Comparison of ENCODE assay signal across 16 cellular contexts in genomic region chr18:21597616-21598015, GRCh38. TPM values are rescaled to one million over a fixed set of nuclear protein-coding genes. Genes with fewer than 3 reads are reported as not detected.
DNase-seq lines count a peak whose midpoint lies in the region; ATAC-seq, FAIRE-seq and TF ChIP-seq lines count a peak whose summit lies in the region.
"Had no signal": no experiment of that assay in that cellular context is flagged by ENCODE, and none has a peak within 500 bp of the region (broad histone marks: within the 10 kb centered on the region; RNA-seq: fewer than 3 reads in every experiment).

No MANE protein-coding gene starts in this region.

- no peak overlapping the region for H3K9ac ChIP-seq in OCI-LY3 (ENCODE audit: low read length)
- H3K9ac ChIP-seq in astrocyte (ENCODE audit: low read length): no peak overlapping the region

- no peak for FAIRE-seq in astrocyte (lab: Jason Lieb, UNC)
- FAIRE-seq in pancreas (lab: Jason Lieb, UNC): peak; percentile 32

- peaks cover 2% of the 10 kb centered on the region for H3K36me3 Mint-ChIP-seq in activated naive CD8-positive, alpha-beta T cell
- peaks cover 19% of the 10 kb centered on the region for H3K36me3 Mint-ChIP-seq in activated naive CD8-positive, alpha-beta T cell treated with anti-CD3 and anti-CD28 coated beads for 36 hours
- peaks cover 2% of the 10 kb centered on the region for H3K36me3 Mint-ChIP-seq in astrocyte (ENCODE audit: low read depth, unreplicated experiment)
- H3K36me3 Mint-ChIP-seq in activated CD4-positive, alpha-beta memory T cell treated with anti-CD3 and anti-CD28 coated beads for 36 hours: peaks cover 5% of the 10 kb centered on the region

- no peaks in the 10 kb centered on the region for H3K27me3 ChIP-seq in OCI-LY3 (ENCODE audit: low read depth, low read length)
- no peaks in the 10 kb centered on the region for H3K27me3 ChIP-seq in astrocyte (ENCODE audit: insufficient read depth, low read length)
- no peaks in the 10 kb centered on the region for H3K27me3 ChIP-seq in pancreas
- H3K27me3 ChIP-seq: adrenal gland, gastrocnemius medialis, SJSA1, suprapubic skin had no signal

- no peaks in the 10 kb centered on the region for H3K9me3 ChIP-seq in OCI-LY3 (ENCODE audit: insufficient read depth, low read length)
- no peaks in the 10 kb centered on the region for H3K9me3 ChIP-seq in astrocyte (ENCODE audit: insufficient read depth, low read depth, low read length)
- H3K9me3 ChIP-seq in pancreas: no peaks in the 10 kb centered on the region
- H3K9me3 ChIP-seq: adrenal gland, gastrocnemius medialis, SJSA1, suprapubic skin had no signal

- H3K27ac Mint-ChIP-seq in activated naive CD8-positive, alpha-beta T cell: no peak overlapping the region
- no peak overlapping the region for H3K27ac Mint-ChIP-seq in activated naive CD8-positive, alpha-beta T cell treated with anti-CD3 and anti-CD28 coated beads for 36 hours
- no peak overlapping the region for H3K27ac Mint-ChIP-seq in astrocyte (ENCODE audit: unreplicated experiment)
- no peak overlapping the region for H3K27ac Mint-ChIP-seq in activated CD4-positive, alpha-beta memory T cell treated with anti-CD3 and anti-CD28 coated beads for 36 hours
- H3K27ac Mint-ChIP-seq: CD14-positive monocyte had no signal

- POLR2A ChIA-PET in activated CD4-positive, alpha-beta memory T cell treated with anti-CD3 and anti-CD28 coated beads for 36 hours (lab: Charles Lee): no interaction called here

- no peaks in the 10 kb centered on the region for H3K27me3 Mint-ChIP-seq in activated naive CD8-positive, alpha-beta T cell
- H3K27me3 Mint-ChIP-seq in activated naive CD8-positive, alpha-beta T cell treated with anti-CD3 and anti-CD28 coated beads for 36 hours: no peaks in the 10 kb centered on the region
- H3K27me3 Mint-ChIP-seq in astrocyte (ENCODE audit: low read depth, unreplicated experiment): no peaks in the 10 kb centered on the region
- no peaks in the 10 kb centered on the region for H3K27me3 Mint-ChIP-seq in activated CD4-positive, alpha-beta memory T cell treated with anti-CD3 and anti-CD28 coated beads for 36 hours

- peak overlapping the region; percentile 97; the same call in 1 of the 2 replicates for H3K4me3 ChIP-seq in OCI-LY3 (ENCODE audit: low read length)
- no peak overlapping the region for H3K4me3 ChIP-seq in astrocyte (ENCODE audit: insufficient read depth, low read depth, low read length)
- no peak overlapping the region for H3K4me3 ChIP-seq in pancreas
- H3K4me3 ChIP-seq: adrenal gland, gastrocnemius medialis, SJSA1, suprapubic skin had no signal

- H3K79me2 ChIP-seq in OCI-LY3 (ENCODE audit: low read length) (peaks cover 74% of the 10 kb centered on the region), astrocyte (ENCODE audit: insufficient read depth, low read length) (peaks cover 65% of the 10 kb centered on the region)

- TF ChIP-seq CTCF in OCI-LY3 (IDR thresholded peaks at IDR 0.05; ENCODE audit: low read depth, low read length): no peak
- no peak for TF ChIP-seq CTCF in astrocyte (IDR thresholded peaks at IDR 0.05; ENCODE audit: insufficient read depth, low read depth, low read length)
- TF ChIP-seq CTCF in pancreas (IDR thresholded peaks at IDR 0.05): no peak

- H3K4me2 ChIP-seq in OCI-LY3 (ENCODE audit: low read length): peak overlapping the region; percentile 78
- no peak overlapping the region for H3K4me2 ChIP-seq in astrocyte (ENCODE audit: low read length)

- H3K4me3 Mint-ChIP-seq in activated naive CD8-positive, alpha-beta T cell: peak overlapping the region; percentile 40
- no peak overlapping the region for H3K4me3 Mint-ChIP-seq in activated naive CD8-positive, alpha-beta T cell treated with anti-CD3 and anti-CD28 coated beads for 36 hours
- H3K4me3 Mint-ChIP-seq in astrocyte (ENCODE audit: unreplicated experiment): peak overlapping the region; percentile 50
- no peak overlapping the region for H3K4me3 Mint-ChIP-seq in activated CD4-positive, alpha-beta memory T cell treated with anti-CD3 and anti-CD28 coated beads for 36 hours
- H3K4me3 Mint-ChIP-seq: CD14-positive monocyte had no signal

- H3K4me1 ChIP-seq in OCI-LY3 (ENCODE audit: low read length): peaks cover 29% of the 10 kb centered on the region
- no peaks in the 10 kb centered on the region for H3K4me1 ChIP-seq in astrocyte (ENCODE audit: insufficient read depth, low read length)
- peaks cover 0 to 10% (median 5%) of the 10 kb centered on the region in 3 donors for H3K4me1 ChIP-seq in pancreas

- H3K27ac ChIP-seq in OCI-LY3 (ENCODE audit: low read length): no peak overlapping the region
- H3K27ac ChIP-seq in astrocyte (ENCODE audit: low read depth, low read length): no peak overlapping the region
- no peak overlapping the region for H3K27ac ChIP-seq in pancreas
- H3K27ac ChIP-seq: adrenal gland, SJSA1, suprapubic skin had no signal

- 62 to 69% methylated on average over 1 of the region's 1 CpG for WGBS in pancreas, 2 donors

- H3K4me1 Mint-ChIP-seq in activated naive CD8-positive, alpha-beta T cell (ENCODE audit: low read depth): peaks cover 49% of the 10 kb centered on the region
- H3K4me1 Mint-ChIP-seq in activated naive CD8-positive, alpha-beta T cell treated with anti-CD3 and anti-CD28 coated beads for 36 hours: peaks cover 31% of the 10 kb centered on the region
- peaks cover 12% of the 10 kb centered on the region for H3K4me1 Mint-ChIP-seq in astrocyte (ENCODE audit: low read depth, unreplicated experiment)
- peaks cover 29% of the 10 kb centered on the region for H3K4me1 Mint-ChIP-seq in activated CD4-positive, alpha-beta memory T cell treated with anti-CD3 and anti-CD28 coated beads for 36 hours (ENCODE audit: low read depth)

- H3K36me3 ChIP-seq in OCI-LY3 (replicated peaks; ENCODE audit: low read depth, low read length) (peaks cover 18% of the 10 kb centered on the region), astrocyte (ENCODE audit: insufficient read depth, low read length) (no peaks in the 10 kb centered on the region), pancreas (no peaks in the 10 kb centered on the region)
- H3K36me3 ChIP-seq: adrenal gland, gastrocnemius medialis, suprapubic skin had no signal

- H4K20me1 ChIP-seq in OCI-LY3 (ENCODE audit: insufficient read depth, low read length) (peaks cover 24% of the 10 kb centered on the region), astrocyte (ENCODE audit: insufficient read depth, low read length) (peaks cover 36% of the 10 kb centered on the region)

- H3K9me3 Mint-ChIP-seq in activated naive CD8-positive, alpha-beta T cell (ENCODE audit: low read depth): no peaks in the 10 kb centered on the region
- H3K9me3 Mint-ChIP-seq in activated naive CD8-positive, alpha-beta T cell treated with anti-CD3 and anti-CD28 coated beads for 36 hours: no peaks in the 10 kb centered on the region
- no peaks in the 10 kb centered on the region for H3K9me3 Mint-ChIP-seq in astrocyte (ENCODE audit: unreplicated experiment)
- H3K9me3 Mint-ChIP-seq in activated CD4-positive, alpha-beta memory T cell treated with anti-CD3 and anti-CD28 coated beads for 36 hours: no peaks in the 10 kb centered on the region

- H2AFZ ChIP-seq in OCI-LY3 (ENCODE audit: low read depth, low read length) (no peak overlapping the region), astrocyte (ENCODE audit: low read depth, low read length) (no peak overlapping the region)

- intact Hi-C loops in pancreas (cut with DNase I): no loop called here
- intact Hi-C loops in activated CD4-positive, alpha-beta memory T cell treated with anti-CD3 and anti-CD28 coated beads for 36 hours (cut with micrococcal nuclease): no loop called here
- intact Hi-C loops in posterior vena cava (cut with DNase I): no loop called here

- DNase-seq in activated naive CD8-positive, alpha-beta T cell treated with anti-CD3 and anti-CD28 coated beads for 36 hours: no peak
- DNase-seq in astrocyte (ENCODE audit: low read depth) (no peak), pancreas (no peak), posterior vena cava (ENCODE audit: low spot score) (no peak)
- DNase-seq in activated CD4-positive, alpha-beta memory T cell treated with anti-CD3 and anti-CD28 coated beads for 36 hours: no peak
- DNase-seq: adrenal gland, gastrocnemius medialis, mesendoderm, NCI-H2029 treated with DMSO at 0.1 percent for 48 hours had no signal

- ATAC-seq in pancreas (no peak), GM21717 (IDR thresholded peaks at IDR 0.05; ENCODE audit: unreplicated experiment) (no peak)
- ATAC-seq: gastrocnemius medialis, HCT116 had no signal

- CTCF ChIA-PET in activated CD4-positive, alpha-beta memory T cell treated with anti-CD3 and anti-CD28 coated beads for 36 hours (lab: Charles Lee): no interaction called here

RNA-seq across cellular contexts. Expression of gene ESCO1, which starts 2.9 kb away (rescaled TPM):
- total RNA-seq in activated naive CD8-positive, alpha-beta T cell treated with anti-CD3 and anti-CD28 coated beads for 36 hours: 10 to 100 TPM; 18.5 to 20.1 TPM
- total RNA-seq in astrocyte: 17.5 and 18.6 TPM in 2 replicates
- total RNA-seq in pancreas: 10 to 100 TPM in 1 of 6 donors, 1 to 10 TPM in 5; 5.3 to 10.5 (median 5.8) TPM
- polyA plus RNA-seq in pancreas: 1 to 10 TPM; 6.8 to 8.1 TPM
- 10 to 100 TPM; 18.6 to 22.0 TPM for total RNA-seq in activated CD4-positive, alpha-beta memory T cell treated with anti-CD3 and anti-CD28 coated beads for 36 hours
- total RNA-seq in posterior vena cava: 10 to 100 TPM; 13.7 to 16.6 TPM

RNA-seq across cellular contexts. Expression of gene SNRPD1, which starts 14.5 kb away (rescaled TPM):
- total RNA-seq in activated naive CD8-positive, alpha-beta T cell treated with anti-CD3 and anti-CD28 coated beads for 36 hours: 100 to 1,000 TPM; 166 to 176 TPM
- total RNA-seq in astrocyte (51.4 and 60.6 TPM in 2 replicates), pancreas (10 to 100 TPM in 4 of 6 donors, 1 to 10 TPM in 2; 6.6 to 17.5 (median 15.4) TPM), posterior vena cava (10 to 100 TPM; 32.8 to 36.5 TPM)
- 10 to 100 TPM in 1 of 2 donors, 1 to 10 TPM in 1; 5.4 to 11.6 TPM for polyA plus RNA-seq in pancreas
- total RNA-seq in activated CD4-positive, alpha-beta memory T cell treated with anti-CD3 and anti-CD28 coated beads for 36 hours: 100 to 1,000 TPM; 153 to 164 TPM

Comparison
In these comparisons a context has a peak if more than half of its experiments do, and no peak if none do; other contexts are left out.
1. H3K4me3 Mint-ChIP-seq: peak in activated naive CD8-positive, alpha-beta T cell (single experiment) and astrocyte (single experiment); none in activated naive CD8-positive, alpha-beta T cell treated with anti-CD3 and anti-CD28 coated beads for 36 hours (single experiment) and activated CD4-positive, alpha-beta memory T cell treated with anti-CD3 and anti-CD28 coated beads for 36 hours (single experiment).